ENCODE assay signal across 35 cellular contexts in the genomic region with DNA sequence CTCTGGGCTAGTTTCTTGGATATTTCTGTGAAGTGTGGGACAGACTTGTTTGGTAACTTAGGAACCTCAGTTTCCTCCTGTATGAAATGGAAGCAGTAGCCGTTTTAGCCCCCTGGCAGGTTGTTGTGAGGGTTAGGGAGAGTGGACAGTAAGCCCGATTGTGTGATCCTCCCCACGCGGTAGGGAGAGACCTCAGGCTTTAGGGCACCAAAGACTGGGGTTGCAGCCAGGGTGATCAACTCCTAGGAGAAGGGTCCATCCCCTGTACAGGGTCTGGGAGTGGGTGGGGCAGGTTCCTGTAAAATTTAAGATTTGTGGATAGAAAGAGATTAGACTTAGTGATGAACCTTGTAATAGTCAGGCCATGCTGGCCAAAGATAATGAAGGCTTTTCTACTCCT.
"Had no signal": no experiment of that assay in that cellular context is flagged by ENCODE, and none has a peak within 500 bp of the region (broad histone marks: within the 10 kb centered on the region; RNA-seq: fewer than 3 reads in every experiment).

No MANE protein-coding gene starts in this region.

- H3K36me3 Mint-ChIP-seq: activated CD4-positive, alpha-beta memory T cell treated with anti-CD3 and anti-CD28 coated beads for 36 hours; activated naive CD8-positive, alpha-beta T cell treated with anti-CD3 and anti-CD28 coated beads for 36 hours had no signal

- H3K9me3 ChIP-seq: ascending aorta, Peyer's patch had no signal

- H3K4me3 Mint-ChIP-seq: activated B cell treated with CpG ODN at 0.5 μM for 24 hours; activated CD4-positive, alpha-beta memory T cell treated with anti-CD3 and anti-CD28 coated beads for 36 hours; activated naive CD8-positive, alpha-beta T cell treated with anti-CD3 and anti-CD28 coated beads for 36 hours; activated T-cell treated with anti-CD3 and anti-CD28 coated beads, Interleukin-2, amount 50 U/mL, for 4 hours; activated T-helper 1 cell treated with anti-CD3 and anti-CD28 coated beads, Interleukin-12 subunit alpha, Interleukin-12 subunit beta, Interleukin-2, Interleukin-4 antibody, amounts not matched to agents 30 ng/mL and 10 ng/mL and 1 ng/mL, durations not matched to agents 14 hours and 24 hours and 36 hours; central memory CD8-positive, alpha-beta T cell had no signal

- H3K27ac Mint-ChIP-seq: activated B cell treated with CpG ODN at 0.5 μM for 24 hours; activated CD4-positive, alpha-beta memory T cell treated with anti-CD3 and anti-CD28 coated beads for 36 hours; activated naive CD8-positive, alpha-beta T cell treated with anti-CD3 and anti-CD28 coated beads for 36 hours; activated T-helper 1 cell treated with anti-CD3 and anti-CD28 coated beads, Interleukin-12 subunit alpha, Interleukin-12 subunit beta, Interleukin-2, Interleukin-4 antibody, amounts not matched to agents 30 ng/mL and 10 ng/mL and 1 ng/mL, durations not matched to agents 14 hours and 24 hours and 36 hours had no signal

- ATAC-seq: activated T-cell treated with anti-CD3 and anti-CD28 coated beads, Interleukin-2, amount 50 U/mL, for 4 hours; PC-3; Right ventricle myocardium inferior had no signal

- DNase-seq: activated B cell treated with CpG ODN at 0.5 μM for 24 hours; activated CD4-positive, alpha-beta memory T cell treated with anti-CD3 and anti-CD28 coated beads for 36 hours; activated CD4-positive, alpha-beta T cell treated with anti-CD3 and anti-CD28 coated beads for 4 hours; activated CD4-positive, alpha-beta T cell treated with anti-CD3 and anti-CD28 coated beads, Interleukin-2, amount 50 U/mL, for 1 hour; activated CD4-positive, CD25-positive, alpha-beta regulatory T cell treated with anti-CD3 and anti-CD28 coated beads, Interleukin-2, amount 50 U/mL, for 72 hours; activated CD8-positive, alpha-beta memory T cell treated with anti-CD3 and anti-CD28 coated beads, Interleukin-2, amount 50 U/mL, for 4 hours; activated naive CD4-positive, alpha-beta T cell; activated naive CD4-positive, alpha-beta T cell treated with anti-CD3 and anti-CD28 coated beads, Interleukin-2, amount 50 U/mL, for 16 hours; activated naive CD8-positive, alpha-beta T cell treated with anti-CD3 and anti-CD28 coated beads for 36 hours; activated T-cell treated with anti-CD3 and anti-CD28 coated beads for 4 hours; activated T-cell treated with anti-CD3 and anti-CD28 coated beads, Interleukin-2, amount 50 U/mL, for 4 hours; amygdala; NCI-H1092 treated with DMSO at 0.1 percent for 48 hours; NCI-H1417; NCI-H146; NCI-H187 treated with DMSO at 0.1 percent for 48 hours; NCI-H2081; NCI-H510A; NCI-H526; NCI-H748 treated with DMSO at 0.1 percent for 48 hours; NK-92 treated with Interleukin-12 subunit alpha and Interleukin-12 subunit beta, amount 100 ng/mL, for 24 hours; PC-3; RPMI8226; SIG-M5; SW 1271; T-helper 1 cell; T-helper 2 cell; T-helper 9 cell had no signal

- H3K4me1 Mint-ChIP-seq: activated B cell treated with CpG ODN at 0.5 μM for 24 hours; activated naive CD8-positive, alpha-beta T cell treated with anti-CD3 and anti-CD28 coated beads for 36 hours; central memory CD8-positive, alpha-beta T cell had no signal

- H3K4me1 ChIP-seq: ascending aorta, Peyer's patch had no signal

- H3K27me3 Mint-ChIP-seq: activated CD4-positive, alpha-beta memory T cell treated with anti-CD3 and anti-CD28 coated beads for 36 hours; central memory CD8-positive, alpha-beta T cell had no signal

- H3K27ac ChIP-seq: ascending aorta, cardiac muscle cell, Peyer's patch, VCaP had no signal

- H3K9me3 Mint-ChIP-seq: activated B cell treated with CpG ODN at 0.5 μM for 24 hours; activated CD4-positive, alpha-beta memory T cell treated with anti-CD3 and anti-CD28 coated beads for 36 hours; activated naive CD8-positive, alpha-beta T cell treated with anti-CD3 and anti-CD28 coated beads for 36 hours; activated T-cell treated with anti-CD3 and anti-CD28 coated beads, Interleukin-2, amount 50 U/mL, for 4 hours; activated T-helper 1 cell treated with anti-CD3 and anti-CD28 coated beads, Interleukin-12 subunit alpha, Interleukin-12 subunit beta, Interleukin-2, Interleukin-4 antibody, amounts not matched to agents 30 ng/mL and 10 ng/mL and 1 ng/mL, durations not matched to agents 14 hours and 24 hours and 36 hours; central memory CD8-positive, alpha-beta T cell had no signal

- H3K27me3 ChIP-seq: ascending aorta, cardiac muscle cell, Peyer's patch had no signal

- H3K36me3 ChIP-seq: ascending aorta, cardiac muscle cell, Peyer's patch had no signal

- H3K4me3 ChIP-seq: ascending aorta, cardiac muscle cell, Peyer's patch had no signal
